In genomic region chr19:39401549-39402416, GRCh38 we compare ENCODE assay signal across 8 cellular contexts. TPM values are rescaled to one million over a fixed set of nuclear protein-coding genes. Genes with fewer than 3 reads are reported as not detected.
DNase-seq lines count a peak whose midpoint lies in the region; ATAC-seq, FAIRE-seq and TF ChIP-seq lines count a peak whose summit lies in the region.

No MANE protein-coding gene starts in this region.

- peak overlapping the region; percentile 49 for H2AFZ ChIP-seq in MM.1S (ENCODE audit: low read length)
- no peak overlapping the region for H2AFZ ChIP-seq in endothelial cell of umbilical vein (ENCODE audit: low read depth, low read length)

- H3F3A ChIP-seq in MM.1S (ENCODE audit: insufficient read depth, low read length), result peaks cover 80% of the 10 kb centered on the region

- H3K4me1 Mint-ChIP-seq in natural killer cell treated with Interleukin-12 subunit alpha and Interleukin-12 subunit beta and Interleukin-15 and Interleukin-18, amount 100 ng/mL, for 72 hours (ENCODE audit: low read depth in 2 of 2), result peaks cover 49 to 55% of the 10 kb centered on the region in 2 donors

- intact Hi-C loops in endothelial cell of umbilical vein (cut with micrococcal nuclease), result loop anchor here (1.0 kb wide), 1 partner anchor 11 kb away; the partner anchor contains the start of gene PLEKHG2

- no peaks in the 10 kb centered on the region for H4K20me1 ChIP-seq in MM.1S (ENCODE audit: insufficient read depth, low read length)
- no peaks in the 10 kb centered on the region for H4K20me1 ChIP-seq in endothelial cell of umbilical vein (replicated peaks; ENCODE audit: control insufficient read depth, extremely low read depth, insufficient read depth, low read length)

- dilution Hi-C loops in endothelial cell of umbilical vein (cut with MboI; ENCODE audit: extremely low pct_ligation_motif_present, low sequenced_read_pairs), result no loop called here

- peak overlapping the region; percentile 59 to 97 for H3K27ac Mint-ChIP-seq in natural killer cell treated with Interleukin-12 subunit alpha and Interleukin-12 subunit beta and Interleukin-15 and Interleukin-18, amount 100 ng/mL, for 72 hours

- no peaks in the 10 kb centered on the region for H3K27me3 ChIP-seq in MM.1S (replicated peaks; ENCODE audit: insufficient read depth, low read length)
- no peaks in the 10 kb centered on the region for H3K27me3 ChIP-seq in endothelial cell of umbilical vein (ENCODE audit: control insufficient read depth in 2 of 2, insufficient read depth in 2 of 2, low read length in 2 of 2)
- H3K27me3 ChIP-seq in stomach smooth muscle (ENCODE audit: control insufficient read depth in 1 of 2, insufficient read depth in 2 of 2, low read length in 2 of 2), result no peaks in the 10 kb centered on the region

- no peaks in the 10 kb centered on the region for H3K9me3 ChIP-seq in MM.1S (replicated peaks; ENCODE audit: insufficient read depth, low read length)
- H3K9me3 ChIP-seq in endothelial cell of umbilical vein (replicated peaks; ENCODE audit: control insufficient read depth, insufficient read depth, low read length), result no peaks in the 10 kb centered on the region
- H3K9me3 ChIP-seq in stomach smooth muscle (ENCODE audit: control insufficient read depth in 2 of 2, low read length in 2 of 2), result no peaks in the 10 kb centered on the region

- H3K4me3 Mint-ChIP-seq in natural killer cell treated with Interleukin-12 subunit alpha and Interleukin-12 subunit beta and Interleukin-15 and Interleukin-18, amount 100 ng/mL, for 72 hours, result peak overlapping the region; percentile 56

- H3K9me1 ChIP-seq in endothelial cell of umbilical vein (replicated peaks; ENCODE audit: control insufficient read depth, extremely low read depth, insufficient read depth, low read length), result no peaks in the 10 kb centered on the region

- TF ChIP-seq POLR2A in GM18526 (IDR thresholded peaks at IDR 0.05; ENCODE audit: extremely low read depth, insufficient read length) (peak; percentile 55), endothelial cell of umbilical vein (IDR thresholded peaks at IDR 0.05; ENCODE audit: low read depth, low read length) (no peak)

- peak overlapping the region; percentile 100 for H3K9ac ChIP-seq in MM.1S (ENCODE audit: low read length)
- H3K9ac ChIP-seq in endothelial cell of umbilical vein (replicated peaks; ENCODE audit: extremely low read depth, insufficient read depth, low read length), result no peak overlapping the region
- peak overlapping the region; percentile 66 to 97 for H3K9ac ChIP-seq in stomach smooth muscle (ENCODE audit: low read length in 2 of 2)

- FAIRE-seq in endothelial cell of umbilical vein (lab: Jason Lieb, UNC), result peak; percentile 50

- ATAC-seq in natural killer cell treated with Interleukin-12 subunit alpha and Interleukin-12 subunit beta and Interleukin-15 and Interleukin-18, amount 100 ng/mL, for 72 hours, result peak; percentile 61 to 74
- ATAC-seq in HG03439 (IDR thresholded peaks at IDR 0.05; ENCODE audit: unreplicated experiment), result no peak

- CTCF ChIA-PET in endothelial cell of umbilical vein (lab: Charles Lee), result interaction anchor here (2.9 kb wide), 1 partner anchor 10 kb away, joined by 22 read pairs; the partner anchor contains the start of gene PLEKHG2

- DNase-seq in MM.1S (peak; percentile 80), endothelial cell of umbilical vein (ENCODE audit: low read depth, low spot score) (no peak), NCI-H146 treated with DMSO at 0.1 percent for 48 hours (lab: John Stamatoyannopoulos, UW; ENCODE audit: unreplicated experiment) (no peak)
- DNase-seq in activated CD8-positive, alpha-beta memory T cell treated with anti-CD3 and anti-CD28 coated beads for 24 hours, result peak; percentile 87
- peak; percentile 87 for DNase-seq in natural killer cell treated with Interleukin-12 subunit alpha and Interleukin-12 subunit beta and Interleukin-15 and Interleukin-18, amount 100 ng/mL, for 72 hours (ENCODE audit: low spot score)

- peak overlapping the region; percentile 100 for H3K27ac ChIP-seq in MM.1S (ENCODE audit: low read length)
- H3K27ac ChIP-seq in endothelial cell of umbilical vein (ENCODE audit: insufficient read depth, low read depth, low read length), result peak overlapping the region; percentile 89
- H3K27ac ChIP-seq in stomach smooth muscle (ENCODE audit: low read length), result peak overlapping the region; percentile 100

- H3K36me3 Mint-ChIP-seq in natural killer cell treated with Interleukin-12 subunit alpha and Interleukin-12 subunit beta and Interleukin-15 and Interleukin-18, amount 100 ng/mL, for 72 hours, result no peaks in the 10 kb centered on the region

- H3K79me2 ChIP-seq in MM.1S (ENCODE audit: low read length), result peaks cover 9% of the 10 kb centered on the region
- H3K79me2 ChIP-seq in endothelial cell of umbilical vein (ENCODE audit: control insufficient read depth, insufficient read depth, low read length), result peaks cover under 1% of the 10 kb centered on the region

- H3K36me3 ChIP-seq in MM.1S (replicated peaks; ENCODE audit: insufficient read depth, low read length) (no peaks in the 10 kb centered on the region), endothelial cell of umbilical vein (ENCODE audit: control insufficient read depth in 2 of 2, extremely low read depth in 1 of 2, insufficient read depth in 2 of 2, low read length in 2 of 2) (peaks cover 0 to 4% of the 10 kb centered on the region in 2 experiments), stomach smooth muscle (ENCODE audit: control insufficient read depth in 2 of 2, insufficient read depth in 2 of 2, low read length in 2 of 2) (peaks cover 0 to 5% of the 10 kb centered on the region in 2 donors)

- POLR2A ChIA-PET in endothelial cell of umbilical vein (lab: Charles Lee), result no interaction called here

- TF ChIP-seq CTCF in MM.1S (IDR thresholded peaks at IDR 0.05; ENCODE audit: low read length), result no peak
- TF ChIP-seq CTCF in endothelial cell of umbilical vein (IDR thresholded peaks at IDR 0.05; ENCODE audit: extremely low read depth in 1 of 2, insufficient read depth in 1 of 2, low read depth in 1 of 2, low read length in 2 of 2), result no peak

- no TSS peak for BruUV-seq in endothelial cell of umbilical vein (replicated peaks; lab: Mats Ljungman, UMichigan)

- H3K9me2 ChIP-seq in MM.1S (replicated peaks; ENCODE audit: insufficient read depth, low read length), result no peaks in the 10 kb centered on the region

- H3K4me3 ChIP-seq in MM.1S (ENCODE audit: low read length) (peak overlapping the region; percentile 60; the same call in 1 of the 2 replicates), endothelial cell of umbilical vein (replicated peaks in 1 of 3; ENCODE audit: insufficient read depth in 1 of 3, low read depth in 1 of 3, low read length in 3 of 3) (no peak overlapping the region), stomach smooth muscle (ENCODE audit: low read length in 2 of 2) (peak overlapping the region; percentile 14 to 72)

- H3K9me3 Mint-ChIP-seq in natural killer cell treated with Interleukin-12 subunit alpha and Interleukin-12 subunit beta and Interleukin-15 and Interleukin-18, amount 100 ng/mL, for 72 hours, result no peaks in the 10 kb centered on the region

- H3K27me3 Mint-ChIP-seq in natural killer cell treated with Interleukin-12 subunit alpha and Interleukin-12 subunit beta and Interleukin-15 and Interleukin-18, amount 100 ng/mL, for 72 hours, result no peaks in the 10 kb centered on the region

- H3K4me1 ChIP-seq in MM.1S (ENCODE audit: low read length), result peaks cover 54% of the 10 kb centered on the region
- H3K4me1 ChIP-seq in endothelial cell of umbilical vein (ENCODE audit: control insufficient read depth, extremely low read depth, insufficient read depth, low read length), result peaks cover 25% of the 10 kb centered on the region
- H3K4me1 ChIP-seq in stomach smooth muscle (ENCODE audit: control insufficient read depth, insufficient read depth, low read length), result peaks cover 60% of the 10 kb centered on the region

- peak overlapping the region; percentile 94 for H3K4me2 ChIP-seq in MM.1S (ENCODE audit: low read depth, low read length)
- peak overlapping the region; percentile 0 for H3K4me2 ChIP-seq in endothelial cell of umbilical vein (ENCODE audit: insufficient read depth, low read length)

RNA-seq across cellular contexts. Expression of gene ZFP36, which starts 4.9 kb away (rescaled TPM):
- total RNA-seq in endothelial cell of umbilical vein, result 12.2 and 26.5 TPM in 2 replicates
- polyA plus RNA-seq in endothelial cell of umbilical vein, result 16.3 and 21.7 TPM in 2 replicates
- polyA plus RNA-seq in endothelial cell of umbilical vein (2011; cell fraction: cytosol; rRNA removed), result 12.3 and 22.8 TPM in 2 replicates
- 50.1 and 58.2 TPM in 2 replicates for polyA plus RNA-seq in endothelial cell of umbilical vein (2011; cell fraction: nucleus; rRNA removed)
- polyA plus RNA-seq in endothelial cell of umbilical vein (2012), result 22.6 and 23.7 TPM in 2 replicates
- 5.3 and 6.6 TPM in 2 replicates for polyA minus RNA-seq in endothelial cell of umbilical vein
- 25.8 TPM for polyA minus RNA-seq in endothelial cell of umbilical vein (2011; cell fraction: cytosol; rRNA and poly(A)+ RNA removed)
- polyA minus RNA-seq in endothelial cell of umbilical vein (2011; cell fraction: nucleus; rRNA and poly(A)+ RNA removed), result 25.1 and 59.1 TPM in 2 replicates
- 10 to 100 TPM; 11.2 to 27.8 TPM for total RNA-seq in natural killer cell treated with Interleukin-12 subunit alpha and Interleukin-12 subunit beta and Interleukin-15 and Interleukin-18, amount 100 ng/mL, for 72 hours

RNA-seq across cellular contexts. Expression of gene MED29, which starts 10.6 kb away (rescaled TPM):
- total RNA-seq in endothelial cell of umbilical vein, result 24.7 and 25.5 TPM in 2 replicates
- 50.4 and 60.3 TPM in 2 replicates for polyA plus RNA-seq in endothelial cell of umbilical vein
- 39.9 and 44.7 TPM in 2 replicates for polyA plus RNA-seq in endothelial cell of umbilical vein (2011; cell fraction: cytosol; rRNA removed)
- 11.8 and 14.2 TPM in 2 replicates for polyA plus RNA-seq in endothelial cell of umbilical vein (2011; cell fraction: nucleus; rRNA removed)
- 19.4 and 19.7 TPM in 2 replicates for polyA plus RNA-seq in endothelial cell of umbilical vein (2012)
- 26.4 and 28.5 TPM in 2 replicates for polyA minus RNA-seq in endothelial cell of umbilical vein
- 23.8 TPM for polyA minus RNA-seq in endothelial cell of umbilical vein (2011; cell fraction: cytosol; rRNA and poly(A)+ RNA removed)
- polyA minus RNA-seq in endothelial cell of umbilical vein (2011; cell fraction: nucleus; rRNA and poly(A)+ RNA removed), result 6.3 and 6.7 TPM in 2 replicates
- 10 to 100 TPM; 22.2 to 35.2 TPM for total RNA-seq in natural killer cell treated with Interleukin-12 subunit alpha and Interleukin-12 subunit beta and Interleukin-15 and Interleukin-18, amount 100 ng/mL, for 72 hours

RNA-seq across cellular contexts. Expression of gene PLEKHG2, which starts 10.7 kb away (rescaled TPM):
- total RNA-seq in endothelial cell of umbilical vein, result 74.1 TPM in 2 replicates
- polyA plus RNA-seq in endothelial cell of umbilical vein, result 26.4 and 44.7 TPM in 2 replicates
- polyA plus RNA-seq in endothelial cell of umbilical vein (2011; cell fraction: cytosol; rRNA removed), result 11.2 and 15.0 TPM in 2 replicates
- polyA plus RNA-seq in endothelial cell of umbilical vein (2011; cell fraction: nucleus; rRNA removed), result 139 and 169 TPM in 2 replicates
- polyA plus RNA-seq in endothelial cell of umbilical vein (2012), result 45.2 and 49.3 TPM in 2 replicates
- polyA minus RNA-seq in endothelial cell of umbilical vein, result 33.5 and 45.4 TPM in 2 replicates
- 13.7 TPM for polyA minus RNA-seq in endothelial cell of umbilical vein (2011; cell fraction: cytosol; rRNA and poly(A)+ RNA removed)
- polyA minus RNA-seq in endothelial cell of umbilical vein (2011; cell fraction: nucleus; rRNA and poly(A)+ RNA removed), result 66.6 and 89.2 TPM in 2 replicates
- total RNA-seq in natural killer cell treated with Interleukin-12 subunit alpha and Interleukin-12 subunit beta and Interleukin-15 and Interleukin-18, amount 100 ng/mL, for 72 hours, result 10 to 100 TPM; 30.8 to 68.1 TPM

RNA-seq across cellular contexts. Expression of gene PAF1, which starts 10.9 kb away (rescaled TPM):
- 53.6 and 55.1 TPM in 2 replicates for total RNA-seq in endothelial cell of umbilical vein
- polyA plus RNA-seq in endothelial cell of umbilical vein, result 77.9 and 90.8 TPM in 2 replicates
- 60.4 and 68.7 TPM in 2 replicates for polyA plus RNA-seq in endothelial cell of umbilical vein (2011; cell fraction: cytosol; rRNA removed)
- polyA plus RNA-seq in endothelial cell of umbilical vein (2011; cell fraction: nucleus; rRNA removed), result 69.9 and 95.5 TPM in 2 replicates
- 53.1 and 63.8 TPM in 2 replicates for polyA plus RNA-seq in endothelial cell of umbilical vein (2012)
- polyA minus RNA-seq in endothelial cell of umbilical vein, result 41.9 and 56.6 TPM in 2 replicates
- polyA minus RNA-seq in endothelial cell of umbilical vein (2011; cell fraction: cytosol; rRNA and poly(A)+ RNA removed), result 43.6 TPM
- polyA minus RNA-seq in endothelial cell of umbilical vein (2011; cell fraction: nucleus; rRNA and poly(A)+ RNA removed), result 27.1 and 44.7 TPM in 2 replicates
- 10 to 100 TPM; 38.1 to 39.2 TPM for total RNA-seq in natural killer cell treated with Interleukin-12 subunit alpha and Interleukin-12 subunit beta and Interleukin-15 and Interleukin-18, amount 100 ng/mL, for 72 hours

RNA-seq across cellular contexts. Expression of gene RPS16, which starts 34.0 kb away (rescaled TPM):
- total RNA-seq in endothelial cell of umbilical vein, result 1,735 and 1,768 TPM in 2 replicates
- polyA plus RNA-seq in endothelial cell of umbilical vein, result 5,244 and 6,084 TPM in 2 replicates
- polyA plus RNA-seq in endothelial cell of umbilical vein (2011; cell fraction: cytosol; rRNA removed), result 4,318 and 4,415 TPM in 2 replicates
- polyA plus RNA-seq in endothelial cell of umbilical vein (2011; cell fraction: nucleus; rRNA removed), result 1,293 and 1,668 TPM in 2 replicates
- 2,527 and 3,042 TPM in 2 replicates for polyA plus RNA-seq in endothelial cell of umbilical vein (2012)
- polyA minus RNA-seq in endothelial cell of umbilical vein, result 1,532 and 1,667 TPM in 2 replicates
- 2,450 TPM for polyA minus RNA-seq in endothelial cell of umbilical vein (2011; cell fraction: cytosol; rRNA and poly(A)+ RNA removed)
- 213 and 283 TPM in 2 replicates for polyA minus RNA-seq in endothelial cell of umbilical vein (2011; cell fraction: nucleus; rRNA and poly(A)+ RNA removed)
- total RNA-seq in natural killer cell treated with Interleukin-12 subunit alpha and Interleukin-12 subunit beta and Interleukin-15 and Interleukin-18, amount 100 ng/mL, for 72 hours, result 1,000 to 10,000 TPM; 1,544 to 1,854 TPM

Comparison
In these comparisons a context has a peak if more than half of its experiments do, and no peak if none do; other contexts are left out.
1. DNase-seq: peak in MM.1S (single experiment), activated CD8-positive, alpha-beta memory T cell treated with anti-CD3 and anti-CD28 coated beads for 24 hours (single experiment) and natural killer cell treated with Interleukin-12 subunit alpha and Interleukin-12 subunit beta and Interleukin-15 and Interleukin-18, amount 100 ng/mL, for 72 hours (single experiment); none in endothelial cell of umbilical vein (single experiment) and NCI-H146 treated with DMSO at 0.1 percent for 48 hours (single experiment).
2. H3K4me3 ChIP-seq: peak in MM.1S (single experiment) and stomach smooth muscle (2 of 2); none in endothelial cell of umbilical vein (0 of 3).
3. Peak in every context shown above with its lines, with median percentiles within 50 percentile points of each other: H3K27ac ChIP-seq.